12 cellular contexts compared by ENCODE assay signal in genomic region chr5:111954516-111955337, GRCh38.
DNase-seq lines count a peak whose midpoint lies in the region; ATAC-seq and TF ChIP-seq lines count a peak whose summit lies in the region.
"Had no signal": no experiment of that assay in that cellular context is flagged by ENCODE, and none has a peak within 500 bp of the region (broad histone marks: within the 10 kb centered on the region; RNA-seq: fewer than 3 reads in every experiment).

No MANE protein-coding gene starts in this region.

- 26% methylated on average over 2 of the region's 2 CpGs for WGBS in SK-N-SH (ENCODE audit: low lambda C conversion rate)
- 56% methylated on average over 2 of the region's 2 CpGs for WGBS in esophagus muscularis mucosa

- TF ChIP-seq RAD21 in SK-N-SH (IDR thresholded peaks at IDR 0.05; ENCODE audit: low read length): no peak

- H3K27me3 ChIP-seq in SK-N-SH (ENCODE audit: insufficient read depth) (no peaks in the 10 kb centered on the region), esophagus muscularis mucosa (no peaks in the 10 kb centered on the region)
- H3K27me3 ChIP-seq: suprapubic skin had no signal

- H3K9me3 ChIP-seq in SK-N-SH: no peaks in the 10 kb centered on the region
- no peaks in the 10 kb centered on the region for H3K9me3 ChIP-seq in esophagus muscularis mucosa
- H3K9me3 ChIP-seq: suprapubic skin had no signal

- POLR2A ChIA-PET in SK-N-SH (lab: Yijun Ruan, JAX): no interaction called here

- DNase-seq in AG08395 (ENCODE audit: low spot score) (peak; percentile 28), SK-N-SH (no peak), NCI-H1436 (lab: John Stamatoyannopoulos, UW) (no peak), NCI-H2107 treated with DMSO at 0.1 percent for 48 hours (lab: John Stamatoyannopoulos, UW; ENCODE audit: unreplicated experiment) (no peak), DMS153 (lab: John Stamatoyannopoulos, UW) (no peak), esophagus muscularis mucosa (ENCODE audit: extremely low spot score) (no peak)
- DNase-seq: activated CD8-positive, alpha-beta memory T cell treated with anti-CD3 and anti-CD28 coated beads, Interleukin-2, amount 50 U/mL, for 4 hours; GOT3; NCI-H146 had no signal

- CTCF ChIA-PET in SK-N-SH (lab: Yijun Ruan, JAX): no interaction called here

- H3F3A ChIP-seq in SK-N-SH (replicated peaks; ENCODE audit: insufficient read depth): peaks cover 40% of the 10 kb centered on the region

- H3K4me2 ChIP-seq in SK-N-SH: peak overlapping the region; percentile 42

- peak overlapping the region; percentile 60 for H2AFZ ChIP-seq in SK-N-SH (ENCODE audit: low read depth)

- H3K27ac ChIP-seq in SK-N-SH (ENCODE audit: low read depth in 2 of 2, low read length in 1 of 2) (peak overlapping the region; percentile 83 to 99), esophagus muscularis mucosa (replicated peaks in 1 of 4) (no peak overlapping the region)
- H3K27ac ChIP-seq: suprapubic skin had no signal

- H3K4me3 ChIP-seq in SK-N-SH (ENCODE audit: low read depth in 2 of 2, low read length in 1 of 2) (no peak overlapping the region), esophagus muscularis mucosa (no peak overlapping the region)
- H3K4me3 ChIP-seq: suprapubic skin had no signal

- no peaks in the 10 kb centered on the region for H3K79me2 ChIP-seq in SK-N-SH (ENCODE audit: insufficient read depth)

- TF ChIP-seq POLR2A in esophagus muscularis mucosa (IDR thresholded peaks at IDR 0.05; ENCODE audit: low read depth): no peak

- H4K20me1 ChIP-seq in SK-N-SH (ENCODE audit: insufficient read depth): no peaks in the 10 kb centered on the region

- H3K36me3 ChIP-seq in SK-N-SH (replicated peaks in 1 of 2; ENCODE audit: control insufficient read depth in 1 of 2, insufficient read depth in 2 of 2, low read length in 1 of 2) (no peaks in the 10 kb centered on the region), esophagus muscularis mucosa (no peaks in the 10 kb centered on the region)
- H3K36me3 ChIP-seq: suprapubic skin had no signal

- TF ChIP-seq EP300 in SK-N-SH (IDR thresholded peaks at IDR 0.05; ENCODE audit: borderline replicate concordance in 1 of 2, low read depth in 1 of 2, low read length in 1 of 2) (no peak), esophagus muscularis mucosa (IDR thresholded peaks at IDR 0.05) (no peak)

- ATAC-seq in GM19395 (IDR thresholded peaks at IDR 0.05; ENCODE audit: unreplicated experiment): peak; percentile 85
- ATAC-seq in HG02973 (IDR thresholded peaks at IDR 0.05; ENCODE audit: unreplicated experiment): peak; percentile 78

- intact Hi-C loops in esophagus muscularis mucosa (cut with DNase I): no loop called here

- peaks cover 0 to 21% of the 10 kb centered on the region in 2 experiments; a peak in 3 of 4 replicates for H3K4me1 ChIP-seq in SK-N-SH (ENCODE audit: control insufficient read depth in 1 of 2, insufficient read depth in 2 of 2, low read depth in 1 of 2, low read length in 1 of 2)
- H3K4me1 ChIP-seq in esophagus muscularis mucosa: no peaks in the 10 kb centered on the region
- H3K4me1 ChIP-seq: suprapubic skin had no signal

- H3K9me2 ChIP-seq in SK-N-SH: no peaks in the 10 kb centered on the region

- H3K9ac ChIP-seq in SK-N-SH: peak overlapping the region; percentile 50; the same call in 1 of the 2 replicates

- TF ChIP-seq CTCF in SK-N-SH (IDR thresholded peaks at IDR 0.05): no peak
- no peak for TF ChIP-seq CTCF in esophagus muscularis mucosa (IDR thresholded peaks at IDR 0.05)

TF ChIP-seq in SK-N-SH, 30 proteins besides CTCF, POLR2A, EP300 and RAD21:
- TF ChIP-seq JUND (IDR thresholded peaks at IDR 0.05) (peak; percentile 61), FOSL2 (IDR thresholded peaks at IDR 0.05; ENCODE audit: borderline replicate concordance, low read depth) (peak; percentile 74; the same call in 1 of the 2 replicates), MAX (IDR thresholded peaks at IDR 0.05; ENCODE audit: low read depth) (no peak), TCF12 (IDR thresholded peaks at IDR 0.05) (peak; percentile 30; the same call in 1 of the 2 replicates), SIN3A (IDR thresholded peaks at IDR 0.05; ENCODE audit: borderline replicate concordance, low read depth, low read length) (no peak), PBX3 (IDR thresholded peaks at IDR 0.05) (0 out of 2 replicates have a peak, but pooled peaks have one; percentile 24)

Comparison
In these comparisons a context has a peak if more than half of its experiments do, and no peak if none do; other contexts are left out.
1. H3K27ac ChIP-seq: peak in SK-N-SH (2 of 2); none in esophagus muscularis mucosa (0 of 4).